8 cellular contexts compared by ENCODE assay signal in genomic region chr12:111596985-111597730, GRCh38. TPM values are rescaled to one million over a fixed set of nuclear protein-coding genes. Genes with fewer than 3 reads are reported as not detected.
DNase-seq lines count a peak whose midpoint lies in the region; ATAC-seq and TF ChIP-seq lines count a peak whose summit lies in the region.

No MANE protein-coding gene starts in this region.

- TF ChIP-seq CTCF in HCT116 (IDR thresholded peaks at IDR 0.05 in 2 of 3, conservative IDR thresholded peaks at IDR 0.05 in 1 of 3; ENCODE audit: borderline replicate concordance in 1 of 3, insufficient read depth in 1 of 3, low read depth in 2 of 3, low read length in 2 of 3) (no peak), gastroesophageal sphincter (IDR thresholded peaks at IDR 0.05) (no peak), neural cell (IDR thresholded peaks at IDR 0.05; ENCODE audit: poor library complexity, severe bottlenecking) (no peak)

- RAD21 ChIA-PET in HCT116 (lab: Charles Lee; ENCODE audit: low non-redundant PET in 1 of 2, low total read pairs in 2 of 2, uncharacterized antibody in 2 of 2, unreplicated experiment in 2 of 2), result no interaction called here

- H3K9me3 ChIP-seq in HCT116 (ENCODE audit: control insufficient read depth in 1 of 2, insufficient read depth in 1 of 2, low read depth in 1 of 2, low read length in 2 of 2) (no peaks in the 10 kb centered on the region), gastroesophageal sphincter (no peaks in the 10 kb centered on the region), neural cell (ENCODE audit: low read length) (no peaks in the 10 kb centered on the region)

- BruUV-seq in HCT116 (replicated peaks; lab: Mats Ljungman, UMichigan), result TSS peak; percentile 66

- H3K4me2 ChIP-seq in HCT116 (ENCODE audit: low read length) (peak overlapping the region; percentile 88), neural cell (ENCODE audit: low read length) (peak overlapping the region; percentile 83)

- H3K27me3 ChIP-seq in HCT116 (ENCODE audit: insufficient read depth, low read length) (no peaks in the 10 kb centered on the region), gastroesophageal sphincter (no peaks in the 10 kb centered on the region), neural cell (ENCODE audit: insufficient read depth, low read depth, low read length) (no peaks in the 10 kb centered on the region)

- H3F3A ChIP-seq in neural cell (ENCODE audit: insufficient read depth, low read length, poor library complexity, severe bottlenecking), result no peaks in the 10 kb centered on the region

- CTCF ChIA-PET in HCT116 (lab: Charles Lee), result no interaction called here

- no peak overlapping the region for H2AFZ ChIP-seq in HCT116 (ENCODE audit: low read depth, low read length, poor library complexity, severe bottlenecking)
- peak overlapping the region; percentile 33 for H2AFZ ChIP-seq in neural cell (ENCODE audit: low read depth, low read length)

- ATAC-seq in HCT116, result peak; percentile 26
- ATAC-seq in gastroesophageal sphincter, result no peak
- no peak for ATAC-seq in HG02938 (IDR thresholded peaks at IDR 0.05; ENCODE audit: unreplicated experiment)
- no peak for ATAC-seq in GM19023 (IDR thresholded peaks at IDR 0.05; ENCODE audit: unreplicated experiment)

- intact Hi-C loops in HCT116 (cut with micrococcal nuclease), result no loop called here

- H3K9me2 ChIP-seq in HCT116 (ENCODE audit: insufficient read depth) (no peaks in the 10 kb centered on the region), neural cell (ENCODE audit: insufficient read depth, low read length) (no peaks in the 10 kb centered on the region)

- no peaks in the 10 kb centered on the region; a peak in 1 of 4 replicates for H3K36me3 ChIP-seq in HCT116 (ENCODE audit: control insufficient read depth in 1 of 2, insufficient read depth in 2 of 2, low read length in 2 of 2)
- H3K36me3 ChIP-seq in gastroesophageal sphincter, result no peaks in the 10 kb centered on the region
- H3K36me3 ChIP-seq in neural cell (ENCODE audit: insufficient read depth, low read length), result no peaks in the 10 kb centered on the region

- peaks cover 62% of the 10 kb centered on the region for H3K79me2 ChIP-seq in HCT116 (ENCODE audit: insufficient read depth, low read length)
- H3K79me2 ChIP-seq in neural cell (replicated peaks; ENCODE audit: insufficient read depth, low read length), result peaks cover 59% of the 10 kb centered on the region

- DNase-seq in CD1c-positive myeloid dendritic cell (ENCODE audit: extremely low spot score) (peak; percentile 48), HCT116 (ENCODE audit: low read depth, low spot score) (peak; percentile 59), NOMO-1 treated with dmso at 0.1 percent for 144 hours (lab: John Stamatoyannopoulos, UW; ENCODE audit: unreplicated experiment) (peak; percentile 36)
- peak; percentile 22 for DNase-seq in activated naive CD4-positive, alpha-beta T cell treated with anti-CD3 and anti-CD28 coated beads, Interleukin-2, amount 50 U/mL, for 16 hours

- TF ChIP-seq RAD21 in HCT116 (IDR thresholded peaks at IDR 0.05; ENCODE audit: low read depth) (no peak), neural cell (conservative IDR thresholded peaks at IDR 0.05) (no peak)

- H4K20me1 ChIP-seq in HCT116 (ENCODE audit: insufficient read depth) (peaks cover 28% of the 10 kb centered on the region; the same call in 1 of the 2 replicates), neural cell (ENCODE audit: insufficient read depth) (peaks cover 15% of the 10 kb centered on the region)

- H3K4me3 ChIP-seq in HCT116 (replicated peaks in 1 of 2; ENCODE audit: low read depth in 1 of 2, low read length in 2 of 2) (peak overlapping the region; percentile 70 to 97), gastroesophageal sphincter (peak overlapping the region; percentile 95), neural cell (ENCODE audit: low read length) (peak overlapping the region; percentile 98)

- no peak for TF ChIP-seq EP300 in gastroesophageal sphincter (IDR thresholded peaks at IDR 0.05)
- TF ChIP-seq EP300 in neural cell (conservative IDR thresholded peaks at IDR 0.05; ENCODE audit: poor library complexity, severe bottlenecking), result no peak

- H3K9ac ChIP-seq in HCT116 (ENCODE audit: low read length) (peak overlapping the region; percentile 95), neural cell (ENCODE audit: low read length) (peak overlapping the region; percentile 88)

- H3K4me1 ChIP-seq in HCT116 (ENCODE audit: control insufficient read depth in 1 of 2, insufficient read depth in 2 of 2, low read length in 2 of 2), result peaks cover 21 to 36% of the 10 kb centered on the region in 2 experiments
- peaks cover 0 to 63% (median 19%) of the 10 kb centered on the region in 3 donors for H3K4me1 ChIP-seq in gastroesophageal sphincter

- POLR2A ChIA-PET in HCT116 (lab: Charles Lee), result no interaction called here

- 3 to 4% methylated on average over 11 to 21 of the region's 27 CpGs for WGBS in gastroesophageal sphincter (ENCODE audit: low coverage in 1 of 2), 2 donors

- H3K27ac ChIP-seq in HCT116 (ENCODE audit: low read depth, low read length) (peak overlapping the region; percentile 96), gastroesophageal sphincter (peak overlapping the region; percentile 81 to 99 (median 96)), neural cell (ENCODE audit: low read length) (peak overlapping the region; percentile 88)

- no peak for TF ChIP-seq POLR2A in HCT116 (IDR thresholded peaks at IDR 0.05; ENCODE audit: borderline replicate concordance, extremely low read depth, insufficient read depth, insufficient read length)
- TF ChIP-seq POLR2A in gastroesophageal sphincter (IDR thresholded peaks at IDR 0.05), result peak in 1 of 2 donors; percentile 4

TF ChIP-seq in HCT116, 20 proteins besides CTCF, POLR2A, EP300 and RAD21 (continues in another document):
- TF ChIP-seq ATF3 (IDR thresholded peaks at IDR 0.05) (no peak), JUND (IDR thresholded peaks at IDR 0.05) (no peak), EGR1 (IDR thresholded peaks at IDR 0.05; ENCODE audit: low read depth) (no peak)
- TF ChIP-seq, protein P1, sequence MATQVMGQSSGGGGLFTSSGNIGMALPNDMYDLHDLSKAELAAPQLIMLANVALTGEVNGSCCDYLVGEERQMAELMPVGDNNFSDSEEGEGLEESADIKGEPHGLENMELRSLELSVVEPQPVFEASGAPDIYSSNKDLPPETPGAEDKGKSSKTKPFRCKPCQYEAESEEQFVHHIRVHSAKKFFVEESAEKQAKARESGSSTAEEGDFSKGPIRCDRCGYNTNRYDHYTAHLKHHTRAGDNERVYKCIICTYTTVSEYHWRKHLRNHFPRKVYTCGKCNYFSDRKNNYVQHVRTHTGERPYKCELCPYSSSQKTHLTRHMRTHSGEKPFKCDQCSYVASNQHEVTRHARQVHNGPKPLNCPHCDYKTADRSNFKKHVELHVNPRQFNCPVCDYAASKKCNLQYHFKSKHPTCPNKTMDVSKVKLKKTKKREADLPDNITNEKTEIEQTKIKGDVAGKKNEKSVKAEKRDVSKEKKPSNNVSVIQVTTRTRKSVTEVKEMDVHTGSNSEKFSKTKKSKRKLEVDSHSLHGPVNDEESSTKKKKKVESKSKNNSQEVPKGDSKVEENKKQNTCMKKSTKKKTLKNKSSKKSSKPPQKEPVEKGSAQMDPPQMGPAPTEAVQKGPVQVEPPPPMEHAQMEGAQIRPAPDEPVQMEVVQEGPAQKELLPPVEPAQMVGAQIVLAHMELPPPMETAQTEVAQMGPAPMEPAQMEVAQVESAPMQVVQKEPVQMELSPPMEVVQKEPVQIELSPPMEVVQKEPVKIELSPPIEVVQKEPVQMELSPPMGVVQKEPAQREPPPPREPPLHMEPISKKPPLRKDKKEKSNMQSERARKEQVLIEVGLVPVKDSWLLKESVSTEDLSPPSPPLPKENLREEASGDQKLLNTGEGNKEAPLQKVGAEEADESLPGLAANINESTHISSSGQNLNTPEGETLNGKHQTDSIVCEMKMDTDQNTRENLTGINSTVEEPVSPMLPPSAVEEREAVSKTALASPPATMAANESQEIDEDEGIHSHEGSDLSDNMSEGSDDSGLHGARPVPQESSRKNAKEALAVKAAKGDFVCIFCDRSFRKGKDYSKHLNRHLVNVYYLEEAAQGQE (IDR thresholded peaks at IDR 0.05; ENCODE audit: low read depth), result no peak

TF ChIP-seq in neural cell, 6 proteins besides CTCF, POLR2A, EP300 and RAD21:
- peak; percentile 8 for TF ChIP-seq POLR2AphosphoS5 (IDR thresholded peaks at IDR 0.05)
- no peak for TF ChIP-seq MXI1 (conservative IDR thresholded peaks at IDR 0.05; ENCODE audit: poor library complexity, severe bottlenecking)
- TF ChIP-seq, protein P1 (IDR thresholded peaks at IDR 0.05; ENCODE audit: borderline replicate concordance), result no peak
- no peak for TF ChIP-seq EZH2 (IDR thresholded peaks at IDR 0.05; ENCODE audit: borderline replicate concordance, insufficient read depth, low read length, poor library complexity, severe bottlenecking)
- no peak for TF ChIP-seq SMC3 (conservative IDR thresholded peaks at IDR 0.05; ENCODE audit: poor library complexity)
- TF ChIP-seq TAF1 (IDR thresholded peaks at IDR 0.05; ENCODE audit: low read depth), result no peak

RNA-seq across cellular contexts. Expression of gene ATXN2, which starts 2.0 kb away (rescaled TPM):
- total RNA-seq in HCT116 (2021; ENCODE audit: unreplicated experiment), result 72.7 TPM
- polyA plus RNA-seq in HCT116 (2012), result 52.5 and 60.7 TPM in 2 replicates
- 10 to 100 TPM; 40.9 to 93.4 (median 50.1) TPM for total RNA-seq in gastroesophageal sphincter
- polyA plus RNA-seq in neural cell, result 12.6 and 13.9 TPM in 2 replicates
- polyA minus RNA-seq in neural cell, result 48.7 and 55.3 TPM in 2 replicates
